In the genomic region with DNA sequence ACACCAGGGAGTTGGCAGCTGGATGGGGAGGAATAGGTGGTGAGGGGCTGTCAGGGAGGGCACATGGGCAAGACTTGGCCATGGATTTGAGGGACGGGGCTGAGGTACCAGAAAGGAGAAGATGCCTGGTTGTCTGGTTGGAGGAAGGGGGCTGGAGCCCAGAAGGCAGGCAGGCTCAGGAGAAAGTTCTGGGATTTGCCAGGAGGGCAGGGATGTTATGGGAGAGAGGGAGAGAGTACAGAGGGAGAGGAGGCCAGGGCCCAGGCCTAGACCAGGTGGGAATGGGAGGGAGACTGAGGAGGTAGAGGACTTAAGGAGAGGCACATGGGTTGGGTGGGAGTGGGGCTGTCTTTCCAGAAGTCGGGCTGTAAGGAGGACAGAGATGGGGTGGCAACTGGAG, we compare ENCODE assay signal across 20 cellular contexts. TPM values are rescaled to one million over a fixed set of nuclear protein-coding genes. Genes with fewer than 3 reads are reported as not detected.
A peak's percentile ranks its signal among the peaks of the same experiment; 100 is the strongest.
DNase-seq lines count a peak whose midpoint lies in the region; ATAC-seq, FAIRE-seq and TF ChIP-seq lines count a peak whose summit lies in the region.
"Had no signal": no experiment of that assay in that cellular context is flagged by ENCODE, and none has a peak within 500 bp of the region (broad histone marks: within the 10 kb centered on the region; RNA-seq: fewer than 3 reads in every experiment).

No MANE protein-coding gene starts in this region.

- H3K4me1 Mint-ChIP-seq in T-helper 17 cell = peaks cover 16% of the 10 kb centered on the region

- peaks cover 30% of the 10 kb centered on the region for H3K27me3 Mint-ChIP-seq in T-helper 17 cell

- H3K36me3 ChIP-seq in lower lobe of right lung (no peaks in the 10 kb centered on the region), vagina (no peaks in the 10 kb centered on the region), colonic mucosa (no peaks in the 10 kb centered on the region)
- H3K36me3 ChIP-seq: BE2C had no signal

- no peaks in the 10 kb centered on the region for H3K9me3 ChIP-seq in T-helper 17 cell (ENCODE audit: control insufficient read depth, low read length, poor library complexity, severe bottlenecking)
- no peaks in the 10 kb centered on the region for H3K9me3 ChIP-seq in lower lobe of right lung
- H3K9me3 ChIP-seq in vagina = no peaks in the 10 kb centered on the region
- H3K9me3 ChIP-seq in colonic mucosa = no peaks in the 10 kb centered on the region
- H3K9me3 ChIP-seq: A549, BE2C had no signal

- FAIRE-seq in urothelium cell line (lab: Jason Lieb, UNC) = peak; percentile 20
- FAIRE-seq: A549, D721Med, GM12892, H54 had no signal

- H3K4me3 ChIP-seq in lower lobe of right lung (no peak overlapping the region), vagina (no peak overlapping the region), colonic mucosa (no peak overlapping the region)
- H3K4me3 ChIP-seq: A549 had no signal

- H3K27ac ChIP-seq in lower lobe of right lung = no peak overlapping the region
- no peak overlapping the region for H3K27ac ChIP-seq in vagina
- H3K27ac ChIP-seq in colonic mucosa = no peak overlapping the region
- H3K27ac ChIP-seq: A549, C4-2B had no signal

- H3K27me3 ChIP-seq in lower lobe of right lung (ENCODE audit: low read depth) (no peaks in the 10 kb centered on the region), vagina (no peaks in the 10 kb centered on the region), colonic mucosa (no peaks in the 10 kb centered on the region)
- H3K27me3 ChIP-seq: BE2C had no signal

- intact Hi-C loops in lower lobe of right lung (cut with DNase I) (no loop called here), posterior vena cava (cut with DNase I) (no loop called here), vagina (cut with DNase I) (no loop called here), colonic mucosa (cut with DNase I) (no loop called here)

- no peak for TF ChIP-seq POLR2A in vagina (IDR thresholded peaks at IDR 0.05)

- peak overlapping the region; percentile 41 for H3K27ac Mint-ChIP-seq in T-helper 17 cell
- H3K27ac Mint-ChIP-seq: IgD-negative memory B cell had no signal

- H3K4me1 ChIP-seq in lower lobe of right lung = no peaks in the 10 kb centered on the region
- no peaks in the 10 kb centered on the region for H3K4me1 ChIP-seq in vagina
- H3K4me1 ChIP-seq in colonic mucosa = no peaks in the 10 kb centered on the region
- H3K4me1 ChIP-seq: A549, BE2C had no signal

- no peak overlapping the region for H3K9ac ChIP-seq in colonic mucosa (ENCODE audit: low read depth in 2 of 2, low read length in 2 of 2)

- DNase-seq in T-helper 17 cell (no peak), lower lobe of right lung (peak; percentile 9), posterior vena cava (ENCODE audit: low spot score) (peak; percentile 42), urothelium cell line (ENCODE audit: low spot score) (no peak), NCI-H1436 treated with DMSO at 0.1 percent for 48 hours (lab: John Stamatoyannopoulos, UW) (no peak), vagina (ENCODE audit: extremely low spot score in 2 of 2) (no peak), colonic mucosa (no peak)
- DNase-seq: BE2C; CD4-positive, alpha-beta memory T cell; DMS153; DMS79 treated with DMSO at 0.1 percent for 48 hours; EL; GDM1 had no signal

- ATAC-seq in T-helper 17 cell = no peak
- ATAC-seq in lower lobe of right lung = no peak
- ATAC-seq: A549, HCT116 had no signal

- TF ChIP-seq CTCF in lower lobe of right lung (IDR thresholded peaks at IDR 0.05) (no peak), vagina (IDR thresholded peaks at IDR 0.05) (no peak), colonic mucosa (IDR thresholded peaks at IDR 0.05) (no peak)

- H3K36me3 Mint-ChIP-seq in T-helper 17 cell (ENCODE audit: low read depth) = peaks cover 7% of the 10 kb centered on the region

- no peak overlapping the region for H3K4me3 Mint-ChIP-seq in T-helper 17 cell
- H3K4me3 Mint-ChIP-seq: CD4-positive, alpha-beta memory T cell; IgD-negative memory B cell had no signal

RNA-seq across cellular contexts. Expression of gene A3GALT2, which starts 4.3 kb away (rescaled TPM):
- total RNA-seq in T-helper 17 cell = under 1 TPM in 1 of 2 donors, not detected in 1; 0.37 TPM
- total RNA-seq in lower lobe of right lung = not detected
- under 1 TPM in 1 of 2 donors, not detected in 1; 0.24 TPM for total RNA-seq in posterior vena cava
- not detected for total RNA-seq in vagina
- not detected for total RNA-seq in colonic mucosa
- total RNA-seq: CD4-positive, alpha-beta memory T cell had no signal

Comparison
In these comparisons a context has a peak if more than half of its experiments do, and no peak if none do; other contexts are left out.
1. DNase-seq: peak in lower lobe of right lung (single experiment) and posterior vena cava (single experiment); none in T-helper 17 cell (0 of 3), urothelium cell line (single experiment), NCI-H1436 treated with DMSO at 0.1 percent for 48 hours (single experiment), vagina (0 of 2) and colonic mucosa (single experiment).